Comparison of ENCODE assay signal across 26 cellular contexts in the genomic region with DNA sequence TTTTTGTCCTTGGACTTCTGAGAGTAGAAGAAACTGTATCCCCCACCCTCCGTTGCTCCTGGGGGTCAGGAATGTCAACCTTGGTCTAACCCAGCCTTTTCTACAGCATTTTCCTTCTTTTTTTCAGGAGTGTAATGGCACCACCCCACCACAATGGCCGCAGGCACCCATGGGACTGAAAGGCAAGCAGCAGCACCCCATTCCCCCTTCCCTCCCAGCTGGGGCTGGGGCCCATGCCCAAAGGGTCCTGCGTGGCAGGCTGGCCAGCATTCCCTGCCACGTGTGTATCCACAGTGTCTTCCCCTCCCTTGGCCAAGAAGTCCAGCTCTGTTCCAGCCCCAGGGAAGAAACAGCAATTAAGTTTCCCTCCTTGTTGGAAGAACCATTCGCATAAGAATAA.
"Had no signal": no experiment of that assay in that cellular context is flagged by ENCODE, and none has a peak within 500 bp of the region (broad histone marks: within the 10 kb centered on the region; RNA-seq: fewer than 3 reads in every experiment).

No MANE protein-coding gene starts in this region.

- H3K4me3 ChIP-seq: colonic mucosa, esophagus squamous epithelium, gastrocnemius medialis, heart right ventricle, left lung, lower lobe of right lung, mucosa of descending colon had no signal

- H3K27me3 ChIP-seq: colonic mucosa, esophagus squamous epithelium, gastrocnemius medialis, heart right ventricle, left lung had no signal

- H3K27ac ChIP-seq: colonic mucosa, epithelial cell of prostate, esophagus squamous epithelium, gastrocnemius medialis, heart right ventricle, left lung, lower lobe of right lung had no signal

- ATAC-seq: effector memory CD8-positive, alpha-beta T cell; esophagus mucosa; gastrocnemius medialis; heart right ventricle; left lung; left ventricle myocardium superior; mucosa of descending colon had no signal

- H3K36me3 ChIP-seq: colonic mucosa, esophagus squamous epithelium, gastrocnemius medialis, heart right ventricle, left lung, lower lobe of right lung had no signal

- FAIRE-seq: endometrium, islet of Langerhans, keratinocyte had no signal

- H3K4me1 ChIP-seq: colonic mucosa, esophagus squamous epithelium, gastrocnemius medialis, heart right ventricle, left lung, lower lobe of right lung had no signal

- DNase-seq: colonic mucosa; cortex of kidney; effector CD8-positive, alpha-beta T cell; effector memory CD8-positive, alpha-beta T cell; endodermal cell; erythroblast; esophagus squamous epithelium; foreskin fibroblast; foreskin melanocyte; gastrocnemius medialis; glutamatergic neuron; head of caudate nucleus; heart right ventricle; hippocampal formation; kidney glomerular epithelial cell; left ventricle myocardium superior; lower lobe of right lung; mesenchymal stem cell; mucosa of descending colon; naive B cell had no signal

- H3K9me3 ChIP-seq: colonic mucosa, gastrocnemius medialis had no signal
